16 cellular contexts compared by ENCODE assay signal in the genomic region with DNA sequence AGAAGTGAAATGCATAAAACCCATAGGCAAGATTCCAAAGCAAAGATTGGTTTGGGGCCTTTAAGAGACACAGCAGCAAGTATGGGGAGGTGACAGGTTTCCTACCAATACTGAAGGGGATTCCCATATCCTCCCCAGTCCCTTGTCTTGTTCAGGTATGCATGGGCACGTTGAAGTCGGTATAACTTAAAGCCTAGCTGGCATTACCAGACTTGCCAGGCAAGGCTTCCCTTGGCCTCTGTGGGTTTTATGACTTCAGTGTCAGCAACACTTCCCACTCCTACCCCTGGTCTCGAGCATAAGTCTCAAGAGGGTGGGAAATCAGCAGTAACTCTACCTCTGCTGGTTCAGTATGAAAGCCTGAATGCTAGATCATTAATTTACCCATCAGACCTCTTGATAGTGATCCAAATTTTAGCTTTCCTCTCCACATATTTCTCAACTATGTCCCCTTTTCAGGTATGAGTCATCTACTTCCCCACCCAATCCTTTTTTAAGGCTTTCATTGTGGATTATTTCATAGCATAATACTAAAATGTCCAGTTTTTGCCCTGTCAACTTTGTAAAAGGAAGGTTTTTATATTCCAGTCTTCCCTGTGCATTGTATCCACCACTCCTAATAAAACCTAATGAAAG. TPM values are rescaled to one million over a fixed set of nuclear protein-coding genes. Genes with fewer than 3 reads are reported as not detected.
DNase-seq lines count a peak whose midpoint lies in the region; ATAC-seq and TF ChIP-seq lines count a peak whose summit lies in the region.
"Had no signal": no experiment of that assay in that cellular context is flagged by ENCODE, and none has a peak within 500 bp of the region (broad histone marks: within the 10 kb centered on the region; RNA-seq: fewer than 3 reads in every experiment).

No MANE protein-coding gene starts in this region.

- intact Hi-C loops in left lung (cut with DNase I) (no loop called here), upper lobe of right lung (cut with DNase I) (no loop called here), head of caudate nucleus (cut with DNase I) (no loop called here)

- peaks cover 6 to 18% of the 10 kb centered on the region in 2 donors for H3K4me1 ChIP-seq in left lung
- H3K4me1 ChIP-seq in upper lobe of right lung, result peaks cover 15% of the 10 kb centered on the region

- no peak for TF ChIP-seq CTCF in RWPE1 (conservative IDR thresholded peaks at IDR 0.05; ENCODE audit: low read depth)
- TF ChIP-seq CTCF in left lung (IDR thresholded peaks at IDR 0.05), result no peak
- TF ChIP-seq CTCF in upper lobe of right lung (IDR thresholded peaks at IDR 0.05), result no peak

- H3K27me3 ChIP-seq in left lung (no peaks in the 10 kb centered on the region), upper lobe of right lung (no peaks in the 10 kb centered on the region)

- no peaks in the 10 kb centered on the region for H3K36me3 ChIP-seq in left lung
- H3K36me3 ChIP-seq in upper lobe of right lung, result no peaks in the 10 kb centered on the region

- POLR2A ChIA-PET in RWPE1 (lab: Yijun Ruan, JAX; ENCODE audit: low non-redundant PET), result no interaction called here

- DNase-seq in RWPE1 (ENCODE audit: low spot score) (no peak), left lung (no peak), upper lobe of right lung (no peak), MV-4-11 (lab: John Stamatoyannopoulos, UW) (no peak), head of caudate nucleus (no peak), NCI-H82 treated with DMSO at 0.1 percent for 48 hours (lab: John Stamatoyannopoulos, UW; ENCODE audit: unreplicated experiment) (no peak)
- DNase-seq: activated CD4-positive, alpha-beta T cell treated with anti-CD3 and anti-CD28 coated beads for 1 hour; activated effector memory CD4-positive, alpha-beta T cell treated with Interleukin-2 at 50 U/mL for 16 hours; DMS 273 treated with DMSO at 0.1 percent for 48 hours; NCI-H2081; NCI-H526; stimulated activated CD4-positive, alpha-beta T cell treated with anti-CD3 and anti-CD28 coated beads, Interleukin-2, amount 100 ng/mL, for 48 hours; substantia nigra had no signal

- H3K4me3 ChIP-seq in left lung (no peak overlapping the region), upper lobe of right lung (no peak overlapping the region)
- H3K4me3 ChIP-seq: SK-N-MC had no signal

- CTCF ChIA-PET in RWPE1 (lab: Yijun Ruan, JAX), result interaction anchor here (0.8 kb wide), 1 partner anchor 32 kb away, joined by 4 read pairs; no protein-coding TSS in a partner anchor

- peak overlapping the region; percentile 66 for H3K27ac ChIP-seq in RWPE1
- H3K27ac ChIP-seq in left lung, result peak overlapping the region in 1 of 2 donors; percentile 14
- peak overlapping the region; percentile 21 for H3K27ac ChIP-seq in upper lobe of right lung
- H3K27ac ChIP-seq: SK-N-MC had no signal

- ATAC-seq in esophagus mucosa (peak; percentile 84), left lung (peak; percentile 11), upper lobe of right lung (no peak)

- H3K9me3 ChIP-seq in left lung, result no peaks in the 10 kb centered on the region
- H3K9me3 ChIP-seq in upper lobe of right lung, result no peaks in the 10 kb centered on the region

RNA-seq across cellular contexts. Expression of a gene that starts 6.8 kb away (rescaled TPM):
- total RNA-seq in esophagus mucosa, result 25.1 TPM
- 1 to 10 TPM; 5.2 to 8.8 TPM for total RNA-seq in left lung
- total RNA-seq in upper lobe of right lung, result 6.8 TPM
- total RNA-seq: B cell had no signal

RNA-seq across cellular contexts. Expression of a gene that starts 36.7 kb away (rescaled TPM):
- total RNA-seq in esophagus mucosa, result 0.72 TPM
- under 1 TPM; 0.47 to 0.50 TPM for total RNA-seq in left lung
- total RNA-seq in upper lobe of right lung, result 2.1 TPM
- total RNA-seq: B cell had no signal
